ENCODE assay signal across 8 cellular contexts in genomic region chr6:16684896-16685554, GRCh38.
A peak's percentile ranks its signal among the peaks of the same experiment; 100 is the strongest.
DNase-seq lines count a peak whose midpoint lies in the region; ATAC-seq and TF ChIP-seq lines count a peak whose summit lies in the region.

No MANE protein-coding gene starts in this region.

- H2BK120ac ChIP-seq in mesenchymal stem cell (ENCODE audit: low read depth, low read length): no peak overlapping the region

- H3K9me3 ChIP-seq in mesenchymal stem cell (ENCODE audit: control insufficient read depth, low read length): no peaks in the 10 kb centered on the region
- no peaks in the 10 kb centered on the region for H3K9me3 ChIP-seq in colonic mucosa

- H3K36me3 ChIP-seq in mesenchymal stem cell (ENCODE audit: control insufficient read depth in 1 of 2, insufficient read depth in 2 of 2, low read depth in 1 of 2, low read length in 2 of 2) (no peaks in the 10 kb centered on the region), colonic mucosa (no peaks in the 10 kb centered on the region)

- no peak overlapping the region for H3K4ac ChIP-seq in mesenchymal stem cell (ENCODE audit: low read depth in 1 of 2, low read length in 2 of 2)

- H3K18ac ChIP-seq in mesenchymal stem cell (ENCODE audit: low read depth in 1 of 2, low read length in 2 of 2): peak overlapping the region in 1 of 2 experiments; percentile 4

- H2BK15ac ChIP-seq in mesenchymal stem cell (ENCODE audit: low read depth, poor library complexity, severe bottlenecking): no peak overlapping the region

- ATAC-seq in GM18861 (IDR thresholded peaks at IDR 0.05; ENCODE audit: unreplicated experiment) (peak; percentile 53), HG03565 (IDR thresholded peaks at IDR 0.05; ENCODE audit: unreplicated experiment) (peak; percentile 50), sciatic nerve (no peak)

- peaks cover 10% of the 10 kb centered on the region for H3K4me1 ChIP-seq in mesenchymal stem cell (ENCODE audit: control insufficient read depth, insufficient read depth, low read depth, low read length)
- no peaks in the 10 kb centered on the region for H3K4me1 ChIP-seq in colonic mucosa

- WGBS in mesenchymal stem cell: 100% methylated on average over 2 of the region's 7 CpGs

- no peak for TF ChIP-seq CTCF in colonic mucosa (IDR thresholded peaks at IDR 0.05)

- no peak overlapping the region for H2BK5ac ChIP-seq in mesenchymal stem cell (ENCODE audit: low read depth, low read length, poor library complexity, severe bottlenecking)

- peak overlapping the region; percentile 39 for H3K4me2 ChIP-seq in mesenchymal stem cell (ENCODE audit: low read length, poor library complexity, severe bottlenecking)

- no peak overlapping the region for H4K91ac ChIP-seq in mesenchymal stem cell (ENCODE audit: low read length)

- H4K8ac ChIP-seq in mesenchymal stem cell (ENCODE audit: low read length): no peak overlapping the region

- no peak overlapping the region for H2AK5ac ChIP-seq in mesenchymal stem cell (ENCODE audit: low read length, severe bottlenecking)

- H3K27me3 ChIP-seq in mesenchymal stem cell (ENCODE audit: control insufficient read depth in 1 of 2, insufficient read depth in 1 of 2, low read length in 2 of 2) (no peaks in the 10 kb centered on the region), colonic mucosa (no peaks in the 10 kb centered on the region)

- DNase-seq in activated T-cell treated with anti-CD3 and anti-CD28 coated beads for 48 hours (ENCODE audit: low read depth) (peak; percentile 79), mesenchymal stem cell (peak; percentile 65), NCI-H2081 (lab: John Stamatoyannopoulos, UW) (no peak), posterior vena cava (ENCODE audit: low spot score) (no peak), sciatic nerve (ENCODE audit: low spot score) (no peak), colonic mucosa (no peak)

- H2AFZ ChIP-seq in mesenchymal stem cell (ENCODE audit: low read depth, low read length): no peak overlapping the region

- no peak overlapping the region for H3K23ac ChIP-seq in mesenchymal stem cell (ENCODE audit: low read length in 2 of 2)

- H3K4me3 ChIP-seq in mesenchymal stem cell (ENCODE audit: insufficient read depth in 1 of 2, low read depth in 1 of 2, low read length in 2 of 2) (no peak overlapping the region), colonic mucosa (no peak overlapping the region)

- H3K9ac ChIP-seq in mesenchymal stem cell (ENCODE audit: low read length) (peak overlapping the region; percentile 57), colonic mucosa (ENCODE audit: low read depth in 2 of 2, low read length in 2 of 2) (no peak overlapping the region)

- H3K27ac ChIP-seq in mesenchymal stem cell (ENCODE audit: low read length, poor library complexity, severe bottlenecking) (peak overlapping the region; percentile 11), colonic mucosa (no peak overlapping the region)

- no peak overlapping the region for H2BK12ac ChIP-seq in mesenchymal stem cell (ENCODE audit: low read length in 2 of 2)

- intact Hi-C loops in posterior vena cava (cut with DNase I) (no loop called here), sciatic nerve (cut with DNase I) (no loop called here), colonic mucosa (cut with DNase I) (no loop called here)

- H3K79me1 ChIP-seq in mesenchymal stem cell (replicated peaks; ENCODE audit: low read length, poor library complexity, severe bottlenecking): peaks cover 8% of the 10 kb centered on the region

- no peak overlapping the region for H3K14ac ChIP-seq in mesenchymal stem cell (ENCODE audit: low read length in 2 of 2)

Comparison
In these comparisons a context has a peak if more than half of its experiments do, and no peak if none do; other contexts are left out.
1. DNase-seq: peak in activated T-cell treated with anti-CD3 and anti-CD28 coated beads for 48 hours (single experiment) and mesenchymal stem cell (single experiment); none in NCI-H2081 (0 of 2), posterior vena cava (single experiment), sciatic nerve (single experiment) and colonic mucosa (single experiment).